13 cellular contexts compared by ENCODE assay signal in the genomic region with DNA sequence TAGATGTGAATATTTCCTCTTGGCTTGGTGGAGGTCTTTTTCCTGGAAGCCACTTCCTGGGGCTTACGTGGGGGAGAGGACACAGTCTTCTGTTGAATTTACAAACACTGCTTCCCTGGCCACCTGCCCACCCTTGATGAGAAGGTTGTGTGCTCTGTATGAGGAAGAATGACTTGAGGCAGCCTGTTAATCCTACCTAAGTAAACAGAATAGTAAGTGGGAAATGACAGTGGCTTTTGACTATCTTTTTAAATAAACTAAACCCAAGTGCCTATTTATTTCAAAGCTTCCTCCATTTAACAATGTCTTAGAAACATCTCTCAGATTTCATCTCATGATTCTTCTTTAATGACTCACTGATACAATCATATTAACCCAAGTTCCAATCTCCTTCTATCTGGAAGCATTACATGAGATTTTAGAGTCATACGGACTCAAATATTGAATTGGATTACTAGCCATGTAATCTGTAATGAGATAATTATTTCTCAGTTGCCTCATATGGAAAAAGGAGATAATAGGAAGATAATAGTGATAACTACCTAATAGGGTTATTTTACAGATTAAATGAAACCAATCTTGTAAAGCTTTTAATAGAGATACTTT.
DNase-seq lines count a peak whose midpoint lies in the region; ATAC-seq and TF ChIP-seq lines count a peak whose summit lies in the region.
"Had no signal": no experiment of that assay in that cellular context is flagged by ENCODE, and none has a peak within 500 bp of the region (broad histone marks: within the 10 kb centered on the region; RNA-seq: fewer than 3 reads in every experiment).

No MANE protein-coding gene starts in this region.

- peak; percentile 92 for DNase-seq in NCI-H2029 treated with DMSO at 0.1 percent for 48 hours (lab: John Stamatoyannopoulos, UW)
- DNase-seq in endodermal cell: no peak
- DNase-seq in mucosa of gallbladder (ENCODE audit: low spot score): peak; percentile 79
- DNase-seq in HEK293T (ENCODE audit: extremely low spot score): no peak
- no peak for DNase-seq in NCI-H187 treated with DMSO at 0.1 percent for 48 hours (lab: John Stamatoyannopoulos, UW)
- no peak for DNase-seq in NCI-H2107 (lab: John Stamatoyannopoulos, UW)
- DNase-seq: CD4-positive, CD25-positive, alpha-beta regulatory T cell; islet precursor cell; NCI-H446 treated with DMSO at 0.1 percent for 48 hours had no signal

- H3K27me3 ChIP-seq in endodermal cell (ENCODE audit: control insufficient read depth, insufficient read depth, low read length, poor library complexity, severe bottlenecking): no peaks in the 10 kb centered on the region

- peaks cover 9% of the 10 kb centered on the region for H3K4me1 ChIP-seq in endodermal cell (ENCODE audit: control insufficient read depth, insufficient read depth, low read length)

- no peak overlapping the region for H3K9ac ChIP-seq in endodermal cell (ENCODE audit: extremely low read depth, low read length, poor library complexity, severe bottlenecking)

- H3K4me1 Mint-ChIP-seq in endodermal cell: peaks cover 38% of the 10 kb centered on the region
- H3K4me1 Mint-ChIP-seq: CD4-positive, CD25-positive, alpha-beta regulatory T cell had no signal

- no peaks in the 10 kb centered on the region for H3K27me3 Mint-ChIP-seq in endodermal cell (ENCODE audit: insufficient read depth)

- no peaks in the 10 kb centered on the region for H3K36me3 Mint-ChIP-seq in endodermal cell (ENCODE audit: low read depth)
- H3K36me3 Mint-ChIP-seq: CD4-positive, CD25-positive, alpha-beta regulatory T cell had no signal

- no peak overlapping the region for H3K4me3 ChIP-seq in endodermal cell (ENCODE audit: low read length)

- H3K9me3 ChIP-seq in endodermal cell (ENCODE audit: control insufficient read depth, low read length): no peaks in the 10 kb centered on the region

- no peak overlapping the region for H3K4me3 Mint-ChIP-seq in endodermal cell
- H3K4me3 Mint-ChIP-seq: CD4-positive, CD25-positive, alpha-beta regulatory T cell; dendritic cell treated with granulocyte-macrophage colony-stimulating factor and Interleukin-4, amounts not matched to agents 40 ng/mL and 50 ng/mL, for 4 days; T-helper 2 cell treated with Interferon-gamma antibody and Interleukin-4, amounts not matched to agents 5 μg/mL and 100 μg/mL, for 36 hours had no signal

- peak overlapping the region; percentile 64 for H3K27ac Mint-ChIP-seq in endodermal cell
- H3K27ac Mint-ChIP-seq: CD4-positive, CD25-positive, alpha-beta regulatory T cell; dendritic cell treated with granulocyte-macrophage colony-stimulating factor and Interleukin-4, amounts not matched to agents 40 ng/mL and 50 ng/mL, for 4 days; T-helper 2 cell treated with Interferon-gamma antibody and Interleukin-4, amounts not matched to agents 5 μg/mL and 100 μg/mL, for 36 hours had no signal

- CTCF ChIA-PET in HEK293T (lab: Yijun Ruan, JAX): interaction anchor here (0.7 kb wide), 1 partner anchor 81 kb away, joined by 3 read pairs; no protein-coding TSS in a partner anchor

- no peak for ATAC-seq in GM19035 (IDR thresholded peaks at IDR 0.05; ENCODE audit: unreplicated experiment)

- H3K27ac ChIP-seq in C4-2B: peak overlapping the region; percentile 97
- H3K27ac ChIP-seq in endodermal cell (ENCODE audit: low read depth, low read length): no peak overlapping the region

- POLR2A ChIA-PET in HEK293T (lab: Yijun Ruan, JAX): no interaction called here

- TF ChIP-seq CTCF in C4-2B (conservative IDR thresholded peaks at IDR 0.05) (no peak), endodermal cell (conservative IDR thresholded peaks at IDR 0.05) (no peak)

- WGBS in endodermal cell (ENCODE audit: insufficient coverage in 1 of 2, insufficient read length in 1 of 2), 2 experiments: 38% methylated on average over 2 of the region's 2 CpGs; no CpG with 5 or more reads in 1 of the 2 experiments

- H3K9me3 Mint-ChIP-seq in endodermal cell: no peaks in the 10 kb centered on the region
- H3K9me3 Mint-ChIP-seq: dendritic cell treated with granulocyte-macrophage colony-stimulating factor and Interleukin-4, amounts not matched to agents 40 ng/mL and 50 ng/mL, for 4 days; T-helper 2 cell treated with Interferon-gamma antibody and Interleukin-4, amounts not matched to agents 5 μg/mL and 100 μg/mL, for 36 hours had no signal

- no peaks in the 10 kb centered on the region for H3K36me3 ChIP-seq in endodermal cell (ENCODE audit: control insufficient read depth, insufficient read depth, low read length)

TF ChIP-seq in HEK293T, 16 proteins besides CTCF, POLR2A, EP300 and RAD21:
- TF ChIP-seq L3MBTL2 (conservative IDR thresholded peaks at IDR 0.05): no peak
- TF ChIP-seq FOXM1 (IDR thresholded peaks at IDR 0.05; ENCODE audit: borderline replicate concordance): no peak
- no peak for TF ChIP-seq SP1 (IDR thresholded peaks at IDR 0.05)
- no peak for TF ChIP-seq BHLHE40 (IDR thresholded peaks at IDR 0.05; ENCODE audit: borderline replicate concordance)
- no peak for TF ChIP-seq SUZ12 (IDR thresholded peaks at IDR 0.05)
- TF ChIP-seq ELF4 (IDR thresholded peaks at IDR 0.05): no peak
- TF ChIP-seq, protein P1, sequence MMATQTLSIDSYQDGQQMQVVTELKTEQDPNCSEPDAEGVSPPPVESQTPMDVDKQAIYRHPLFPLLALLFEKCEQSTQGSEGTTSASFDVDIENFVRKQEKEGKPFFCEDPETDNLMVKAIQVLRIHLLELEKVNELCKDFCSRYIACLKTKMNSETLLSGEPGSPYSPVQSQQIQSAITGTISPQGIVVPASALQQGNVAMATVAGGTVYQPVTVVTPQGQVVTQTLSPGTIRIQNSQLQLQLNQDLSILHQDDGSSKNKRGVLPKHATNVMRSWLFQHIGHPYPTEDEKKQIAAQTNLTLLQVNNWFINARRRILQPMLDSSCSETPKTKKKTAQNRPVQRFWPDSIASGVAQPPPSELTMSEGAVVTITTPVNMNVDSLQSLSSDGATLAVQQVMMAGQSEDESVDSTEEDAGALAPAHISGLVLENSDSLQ (IDR thresholded peaks at IDR 0.05): no peak
- TF ChIP-seq ZNF384 (IDR thresholded peaks at IDR 0.05): no peak
- TF ChIP-seq TARDBP (IDR thresholded peaks at IDR 0.05): no peak
- TF ChIP-seq NFRKB (IDR thresholded peaks at IDR 0.05): no peak
- TF ChIP-seq ARNT (IDR thresholded peaks at IDR 0.05): no peak
- TF ChIP-seq FOXK2 (IDR thresholded peaks at IDR 0.05): no peak
- no peak for TF ChIP-seq CTBP1 (IDR thresholded peaks at IDR 0.05; ENCODE audit: borderline replicate concordance)
- no peak for TF ChIP-seq FOXA1 (IDR thresholded peaks at IDR 0.05)
- no peak for TF ChIP-seq LEF1 (IDR thresholded peaks at IDR 0.05; ENCODE audit: borderline replicate concordance)
- no peak for TF ChIP-seq HDGF (IDR thresholded peaks at IDR 0.05; ENCODE audit: borderline replicate concordance)

Comparison
In these comparisons a context has a peak if more than half of its experiments do, and no peak if none do; other contexts are left out.
1. DNase-seq: peak in NCI-H2029 treated with DMSO at 0.1 percent for 48 hours (single experiment) and mucosa of gallbladder (single experiment); none in endodermal cell (single experiment), HEK293T (single experiment), NCI-H187 treated with DMSO at 0.1 percent for 48 hours (single experiment) and NCI-H2107 (single experiment).